Comparison of ENCODE assay signal across 19 cellular contexts in genomic region chr6:138977646-138978167, GRCh38.
"Had no signal": no experiment of that assay in that cellular context is flagged by ENCODE, and none has a peak within 500 bp of the region (broad histone marks: within the 10 kb centered on the region; RNA-seq: fewer than 3 reads in every experiment).

No MANE protein-coding gene starts in this region.

- H3K4me3 Mint-ChIP-seq: stimulated activated memory B cell treated with anti-CD40 and anti-IgM and Interleukin-4, amounts not matched to agents 10 μg/mL and 1 μg/mL and 100 μg/mL, for 72 hours; stimulated activated naive CD8-positive, alpha-beta T cell treated with anti-CD3 and anti-CD28 coated beads, Interleukin-15, Interleukin-2, amounts not matched to agents 100 ng/mL and 50 ng/mL, for 24 hours had no signal

- H3K27ac Mint-ChIP-seq: stimulated activated memory B cell treated with anti-CD40 and anti-IgM and Interleukin-4, amounts not matched to agents 10 μg/mL and 1 μg/mL and 100 μg/mL, for 72 hours; stimulated activated naive CD8-positive, alpha-beta T cell treated with anti-CD3 and anti-CD28 coated beads, Interleukin-15, Interleukin-2, amounts not matched to agents 100 ng/mL and 50 ng/mL, for 24 hours had no signal

- H3K27ac ChIP-seq: gastrocnemius medialis, neutrophil, psoas muscle, spleen, thoracic aorta, transverse colon had no signal

- DNase-seq: cerebellar nuclear complex; effector CD4-positive, alpha-beta T cell; gastrocnemius medialis; islet precursor cell; mammary epithelial cell; mucosa of descending colon; naive thymus-derived CD8-positive, alpha-beta T cell; psoas muscle; spleen; stimulated activated CD4-positive, alpha-beta T cell treated with anti-CD3 and anti-CD28 coated beads, Interleukin-15, amount 100 ng/mL, for 24 hours; stimulated activated CD4-positive, alpha-beta T cell treated with anti-CD3 and anti-CD28 coated beads, Interleukin-1b, Interleukin-23, amount 100 ng/mL, for 48 hours; stimulated activated CD4-positive, alpha-beta T cell treated with anti-CD3 and anti-CD28 coated beads, Interleukin-4, amount 100 ng/mL, for 24 hours; transverse colon had no signal

- H3K9me3 ChIP-seq: gastrocnemius medialis, mucosa of descending colon, neutrophil, psoas muscle, spleen, thoracic aorta, transverse colon had no signal

- H3K4me3 ChIP-seq: gastrocnemius medialis, mucosa of descending colon, psoas muscle, spleen, thoracic aorta, transverse colon had no signal

- H3K36me3 ChIP-seq: gastrocnemius medialis, neutrophil, spleen, thoracic aorta, transverse colon had no signal

- H3K27me3 ChIP-seq: gastrocnemius medialis, neutrophil, spleen, transverse colon had no signal

- ATAC-seq: left lobe of liver; mucosa of descending colon; naive thymus-derived CD8-positive, alpha-beta T cell; sciatic nerve; stimulated activated memory B cell treated with anti-CD40 and anti-IgM and Interleukin-4, amounts not matched to agents 10 μg/mL and 1 μg/mL and 100 μg/mL, for 72 hours had no signal

- H3K9me3 Mint-ChIP-seq: naive thymus-derived CD8-positive, alpha-beta T cell; stimulated activated memory B cell treated with anti-CD40 and anti-IgM and Interleukin-4, amounts not matched to agents 10 μg/mL and 1 μg/mL and 100 μg/mL, for 72 hours; stimulated activated naive CD8-positive, alpha-beta T cell treated with anti-CD3 and anti-CD28 coated beads, Interleukin-15, Interleukin-2, amounts not matched to agents 100 ng/mL and 50 ng/mL, for 24 hours had no signal

- H3K36me3 Mint-ChIP-seq: stimulated activated memory B cell treated with anti-CD40 and anti-IgM and Interleukin-4, amounts not matched to agents 10 μg/mL and 1 μg/mL and 100 μg/mL, for 72 hours had no signal

- H3K27me3 Mint-ChIP-seq: naive thymus-derived CD8-positive, alpha-beta T cell; stimulated activated memory B cell treated with anti-CD40 and anti-IgM and Interleukin-4, amounts not matched to agents 10 μg/mL and 1 μg/mL and 100 μg/mL, for 72 hours; stimulated activated naive CD8-positive, alpha-beta T cell treated with anti-CD3 and anti-CD28 coated beads, Interleukin-15, Interleukin-2, amounts not matched to agents 100 ng/mL and 50 ng/mL, for 24 hours had no signal
